ENCODE assay signal across 1 cellular context in genomic region chrX:49155243-49155899, GRCh38.
TF ChIP-seq lines count a peak whose summit lies in the region.

No MANE protein-coding gene starts in this region.

TF ChIP-seq in GM12878, 131 proteins besides CTCF, POLR2A, EP300 and RAD21:
- TF ChIP-seq ZBTB4 (CRISPR knock-in tag; IDR thresholded peaks at IDR 0.05) (no peak), USF1 (IDR thresholded peaks at IDR 0.05; ENCODE audit: borderline replicate concordance, extremely low read length, insufficient read depth, low read depth, low read length) (no peak), ZNF24 (IDR thresholded peaks at IDR 0.05) (no peak), MTA3 (IDR thresholded peaks at IDR 0.05; ENCODE audit: borderline replicate concordance, low read length) (no peak), ZNF592 (IDR thresholded peaks at IDR 0.05) (no peak), POLR2AphosphoS2 (IDR thresholded peaks at IDR 0.05; ENCODE audit: low read depth, low read length) (no peak)
TF ChIP-seq in GM12878: peak in this region for 0.
